12 cellular contexts compared by ENCODE assay signal in genomic region chr1:63730211-63730610, GRCh38. TPM values are rescaled to one million over a fixed set of nuclear protein-coding genes. Genes with fewer than 3 reads are reported as not detected.
DNase-seq lines count a peak whose midpoint lies in the region; ATAC-seq and TF ChIP-seq lines count a peak whose summit lies in the region.
"Had no signal": no experiment of that assay in that cellular context is flagged by ENCODE, and none has a peak within 500 bp of the region (broad histone marks: within the 10 kb centered on the region; RNA-seq: fewer than 3 reads in every experiment).

No MANE protein-coding gene starts in this region.

- peak; percentile 9 for DNase-seq in A673 (ENCODE audit: low spot score)
- DNase-seq in GM23248, result peak; percentile 28
- DNase-seq in RPMI7951 (ENCODE audit: low read depth), result peak; percentile 81
- DNase-seq in iris pigment epithelial cell (ENCODE audit: low read depth), result peak; percentile 16
- DNase-seq in SW480 (ENCODE audit: low spot score), result no peak
- no peak for DNase-seq in sigmoid colon
- DNase-seq in NCI-H1092 (lab: John Stamatoyannopoulos, UW), result no peak
- DNase-seq: erythroblast, NCI-H226, SIG-M5 had no signal

- BruUV-seq in A673 (replicated peaks; lab: Mats Ljungman, UMichigan), result no TSS peak

- no peaks in the 10 kb centered on the region for H3K9me2 ChIP-seq in GM23248 (ENCODE audit: insufficient read depth)

- TF ChIP-seq CTCF in A673 (conservative IDR thresholded peaks at IDR 0.05; ENCODE audit: low read depth, low read length) (no peak), sigmoid colon (IDR thresholded peaks at IDR 0.05) (no peak), gastroesophageal sphincter (IDR thresholded peaks at IDR 0.05) (no peak)

- TF ChIP-seq EP300 in sigmoid colon (IDR thresholded peaks at IDR 0.05) (no peak), gastroesophageal sphincter (IDR thresholded peaks at IDR 0.05) (no peak)

- no peak overlapping the region for H3K4me2 ChIP-seq in GM23248 (ENCODE audit: unreplicated experiment)

- H3K79me2 ChIP-seq in GM23248 (ENCODE audit: insufficient read depth), result no peaks in the 10 kb centered on the region

- H3K27me3 ChIP-seq in A673 (replicated peaks; ENCODE audit: insufficient read depth, low read depth, low read length, poor library complexity) (no peaks in the 10 kb centered on the region), GM23248 (replicated peaks; ENCODE audit: insufficient read depth) (no peaks in the 10 kb centered on the region), sigmoid colon (no peaks in the 10 kb centered on the region), gastroesophageal sphincter (no peaks in the 10 kb centered on the region)

- no peaks in the 10 kb centered on the region for H3K4me1 ChIP-seq in A673 (ENCODE audit: insufficient read depth, low read length, poor library complexity, severe bottlenecking)
- peaks cover 12% of the 10 kb centered on the region for H3K4me1 ChIP-seq in GM23248 (ENCODE audit: insufficient read depth)
- peaks cover 0 to 25% (median 10%) of the 10 kb centered on the region in 4 donors for H3K4me1 ChIP-seq in sigmoid colon
- H3K4me1 ChIP-seq in gastroesophageal sphincter, result peaks cover 0 to 7% (median 0%) of the 10 kb centered on the region in 3 donors

- in situ Hi-C loops in GM23248 (cut with MboI), result no loop called here

- H3F3A ChIP-seq in GM23248 (ENCODE audit: insufficient read depth), result peaks cover 23% of the 10 kb centered on the region

- H3K9ac ChIP-seq in GM23248, result no peak overlapping the region

- no peak overlapping the region for H2AFZ ChIP-seq in GM23248

- TF ChIP-seq POLR2A in sigmoid colon (IDR thresholded peaks at IDR 0.05) (no peak), gastroesophageal sphincter (IDR thresholded peaks at IDR 0.05) (no peak)

- no peak overlapping the region for H3K27ac ChIP-seq in A673 (ENCODE audit: low read depth, low read length, poor library complexity, severe bottlenecking)
- no peak overlapping the region for H3K27ac ChIP-seq in GM23248
- H3K27ac ChIP-seq in sigmoid colon, result peak overlapping the region in 1 of 4 donors; percentile 46
- no peak overlapping the region for H3K27ac ChIP-seq in gastroesophageal sphincter

- H3K4me3 ChIP-seq in A673 (ENCODE audit: low read depth, low read length, poor library complexity, severe bottlenecking) (no peak overlapping the region), GM23248 (no peak overlapping the region), sigmoid colon (no peak overlapping the region), gastroesophageal sphincter (no peak overlapping the region)

- no peaks in the 10 kb centered on the region for H3K9me3 ChIP-seq in A673 (ENCODE audit: low read depth, low read length, poor library complexity, severe bottlenecking)
- H3K9me3 ChIP-seq in GM23248 (ENCODE audit: low read depth), result no peaks in the 10 kb centered on the region
- no peaks in the 10 kb centered on the region for H3K9me3 ChIP-seq in sigmoid colon
- H3K9me3 ChIP-seq in gastroesophageal sphincter, result no peaks in the 10 kb centered on the region

- intact Hi-C loops in A673 (cut with micrococcal nuclease; ENCODE audit: unreplicated experiment), result no loop called here
- intact Hi-C loops in sigmoid colon (cut with DNase I), result no loop called here

- ATAC-seq in gastroesophageal sphincter, result no peak

- WGBS in GM23248 (ENCODE audit: low coverage in 1 of 2, low lambda C conversion rate in 2 of 2, missing lambda C conversion rate in 2 of 2), 2 experiments, result 73 to 76% methylated on average over 4 of the region's 4 CpGs
- WGBS in sigmoid colon, 2 donors, result 58 to 74% methylated on average over 4 of the region's 4 CpGs
- 40 to 61% methylated on average over 2 to 3 of the region's 4 CpGs for WGBS in gastroesophageal sphincter (ENCODE audit: low coverage in 1 of 2), 2 donors

- POLR2A ChIA-PET in A673 (lab: Charles Lee; ENCODE audit: low non-redundant PET), result no interaction called here

- no peaks in the 10 kb centered on the region for H4K20me1 ChIP-seq in GM23248 (ENCODE audit: insufficient read depth)

- CTCF ChIA-PET in A673 (lab: Charles Lee), result no interaction called here

- H3K36me3 ChIP-seq in A673 (ENCODE audit: insufficient read depth, low read length, poor library complexity, severe bottlenecking), result no peaks in the 10 kb centered on the region
- H3K36me3 ChIP-seq in GM23248 (ENCODE audit: low read depth), result no peaks in the 10 kb centered on the region
- no peaks in the 10 kb centered on the region for H3K36me3 ChIP-seq in sigmoid colon
- H3K36me3 ChIP-seq in gastroesophageal sphincter, result no peaks in the 10 kb centered on the region

RNA-seq across cellular contexts. Expression of gene ROR1, which starts 43.6 kb away (rescaled TPM):
- 7.4 and 8.3 TPM in 2 replicates for total RNA-seq in A673 (2021)
- 12.0 and 20.9 TPM in 2 replicates for total RNA-seq in GM23248 (2014; rRNA removed; shearing (Covaris generic))
- polyA plus RNA-seq in GM23248 (2016; fragmentation: Nextera tagmentation; extraction: Ambion mirVana), result 12.6 and 13.3 TPM in 2 replicates
- 9.0 and 10.5 TPM in 2 replicates for total RNA-seq in RPMI7951 (2014; rRNA removed; shearing (Covaris generic))
- total RNA-seq in sigmoid colon, result 10 to 100 TPM; 27.3 to 37.1 (median 29.3) TPM
- 1 to 10 TPM in 1 of 3 donors, under 1 TPM in 2; under 0.01 to 1.3 (median 0.23) TPM for polyA plus RNA-seq in sigmoid colon
- total RNA-seq in gastroesophageal sphincter, result 10 to 100 TPM in 2 of 4 donors, 1 to 10 TPM in 2; 5.0 to 38.0 (median 8.3) TPM
- polyA plus RNA-seq: CD14-positive monocyte had no signal

Comparison
In these comparisons a context has a peak if more than half of its experiments do, and no peak if none do; other contexts are left out.
1. DNase-seq: peak in A673 (single experiment), GM23248 (single experiment), RPMI7951 (single experiment) and iris pigment epithelial cell (single experiment); none in SW480 (single experiment), sigmoid colon (single experiment) and NCI-H1092 (single experiment).